In genomic region chr17:64254755-64255154, GRCh38 we compare ENCODE assay signal across 14 cellular contexts.
"Had no signal": no experiment of that assay in that cellular context is flagged by ENCODE, and none has a peak within 500 bp of the region (broad histone marks: within the 10 kb centered on the region; RNA-seq: fewer than 3 reads in every experiment).

No MANE protein-coding gene starts in this region.

- ATAC-seq: heart right ventricle; mucosa of descending colon; naive thymus-derived CD8-positive, alpha-beta T cell; right cardiac atrium had no signal

- H3K27me3 ChIP-seq: dorsolateral prefrontal cortex, heart right ventricle, neutrophil had no signal

- H3K27ac ChIP-seq: dorsolateral prefrontal cortex, heart right ventricle had no signal

- DNase-seq: cortex of kidney; dorsolateral prefrontal cortex; effector CD8-positive, alpha-beta T cell; foreskin melanocyte; heart right ventricle; hypothalamus; kidney glomerular epithelial cell; mucosa of descending colon; naive thymus-derived CD8-positive, alpha-beta T cell; right cardiac atrium; stimulated activated CD4-positive, alpha-beta T cell treated with anti-CD3 and anti-CD28 coated beads, Interleukin-2, amount 100 ng/mL, for 48 hours; stimulated activated naive CD4-positive, alpha-beta T cell treated with Interleukin-2 at 50 U/mL for 16 hours had no signal

- H3K4me2 ChIP-seq: smooth muscle cell had no signal

- H3K36me3 ChIP-seq: heart right ventricle, neutrophil had no signal

- H3K4me3 ChIP-seq: dorsolateral prefrontal cortex, heart right ventricle, mucosa of descending colon, smooth muscle cell had no signal

- H3K9me3 ChIP-seq: heart right ventricle, mucosa of descending colon, neutrophil had no signal
